ENCODE assay signal across 1 cellular context in genomic region chr10:119489572-119490326, GRCh38.
TF ChIP-seq lines count a peak whose summit lies in the region.

No MANE protein-coding gene starts in this region.

TF ChIP-seq in HEK293T, 16 proteins besides CTCF, POLR2A, EP300 and RAD21 (continued from another document):
- TF ChIP-seq TARDBP (IDR thresholded peaks at IDR 0.05) (no peak), FOXM1 (IDR thresholded peaks at IDR 0.05; ENCODE audit: borderline replicate concordance) (no peak), SP1 (IDR thresholded peaks at IDR 0.05) (no peak)
